Comparison of ENCODE assay signal across 18 cellular contexts in the genomic region with DNA sequence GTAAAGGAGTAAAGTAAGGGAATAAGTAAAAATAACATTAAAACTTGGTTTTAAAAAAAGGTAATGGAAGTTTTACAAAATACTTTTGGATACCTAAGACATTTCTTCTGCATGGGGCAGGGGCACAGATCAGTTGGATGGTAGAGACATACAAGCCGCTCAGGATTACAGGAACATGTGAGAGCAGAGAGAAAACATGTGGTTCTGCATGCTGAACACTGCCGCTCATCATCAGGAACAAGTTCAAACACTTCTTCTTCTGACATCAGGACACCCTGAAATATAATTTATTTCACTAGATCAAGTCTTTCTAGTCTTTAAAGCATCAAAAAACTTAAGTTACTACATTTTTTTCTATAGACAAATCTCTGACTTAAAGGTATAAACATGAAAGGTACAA.
DNase-seq lines count a peak whose midpoint lies in the region; ATAC-seq and TF ChIP-seq lines count a peak whose summit lies in the region.
"Had no signal": no experiment of that assay in that cellular context is flagged by ENCODE, and none has a peak within 500 bp of the region (broad histone marks: within the 10 kb centered on the region; RNA-seq: fewer than 3 reads in every experiment).

No MANE protein-coding gene starts in this region.

- H3K36me3 Mint-ChIP-seq in activated naive CD4-positive, alpha-beta T cell treated with anti-CD3 and anti-CD28 coated beads, Interleukin-2, amount 50 U/mL, for 24 hours = peaks cover 31% of the 10 kb centered on the region
- peaks cover 39% of the 10 kb centered on the region for H3K36me3 Mint-ChIP-seq in activated naive CD4-positive, alpha-beta T cell treated with anti-CD3 and anti-CD28 coated beads for 36 hours (ENCODE audit: low read depth)
- H3K36me3 Mint-ChIP-seq in natural killer cell treated with Interleukin-12 subunit alpha and Interleukin-12 subunit beta and Interleukin-15 and Interleukin-18, amount 100 ng/mL, for 72 hours = peaks cover 44% of the 10 kb centered on the region
- H3K36me3 Mint-ChIP-seq in natural killer cell = peaks cover 37% of the 10 kb centered on the region
- peaks cover 100% of the 10 kb centered on the region for H3K36me3 Mint-ChIP-seq in stimulated activated effector memory CD8-positive, alpha-beta T cell treated with anti-CD3 and anti-CD28 coated beads, Interleukin-12 subunit alpha, Interleukin-12 subunit beta, amount 100 ng/mL, for 72 hours

- CTCF ChIA-PET in activated naive CD4-positive, alpha-beta T cell treated with anti-CD3 and anti-CD28 coated beads for 36 hours (lab: Charles Lee) = no interaction called here

- in situ Hi-C loops in HAP-1 (cut with MboI; ENCODE audit: low sequenced_read_pairs) = no loop called here

- H3K27me3 Mint-ChIP-seq in activated naive CD4-positive, alpha-beta T cell treated with anti-CD3 and anti-CD28 coated beads, Interleukin-2, amount 50 U/mL, for 24 hours = no peaks in the 10 kb centered on the region
- no peaks in the 10 kb centered on the region for H3K27me3 Mint-ChIP-seq in activated naive CD4-positive, alpha-beta T cell treated with anti-CD3 and anti-CD28 coated beads for 36 hours (ENCODE audit: low read depth)
- no peaks in the 10 kb centered on the region for H3K27me3 Mint-ChIP-seq in natural killer cell treated with Interleukin-12 subunit alpha and Interleukin-12 subunit beta and Interleukin-15 and Interleukin-18, amount 100 ng/mL, for 72 hours
- no peaks in the 10 kb centered on the region for H3K27me3 Mint-ChIP-seq in natural killer cell (ENCODE audit: low read depth in 2 of 2)
- H3K27me3 Mint-ChIP-seq: CD4-positive, alpha-beta memory T cell; IgD-negative memory B cell had no signal

- H3K27me3 ChIP-seq in HAP-1 (ENCODE audit: low read depth) = no peaks in the 10 kb centered on the region
- H3K27me3 ChIP-seq: BE2C had no signal

- no peaks in the 10 kb centered on the region for H3K9me3 Mint-ChIP-seq in activated naive CD4-positive, alpha-beta T cell treated with anti-CD3 and anti-CD28 coated beads, Interleukin-2, amount 50 U/mL, for 24 hours
- no peaks in the 10 kb centered on the region for H3K9me3 Mint-ChIP-seq in activated naive CD4-positive, alpha-beta T cell treated with anti-CD3 and anti-CD28 coated beads for 36 hours
- no peaks in the 10 kb centered on the region for H3K9me3 Mint-ChIP-seq in natural killer cell treated with Interleukin-12 subunit alpha and Interleukin-12 subunit beta and Interleukin-15 and Interleukin-18, amount 100 ng/mL, for 72 hours
- no peaks in the 10 kb centered on the region for H3K9me3 Mint-ChIP-seq in natural killer cell
- no peaks in the 10 kb centered on the region for H3K9me3 Mint-ChIP-seq in stimulated activated effector memory CD8-positive, alpha-beta T cell treated with anti-CD3 and anti-CD28 coated beads, Interleukin-12 subunit alpha, Interleukin-12 subunit beta, amount 100 ng/mL, for 72 hours
- H3K9me3 Mint-ChIP-seq: CD4-positive, alpha-beta memory T cell; GM23338; HFFc6; IgD-negative memory B cell had no signal

- H3K4me1 Mint-ChIP-seq in activated naive CD4-positive, alpha-beta T cell treated with anti-CD3 and anti-CD28 coated beads, Interleukin-2, amount 50 U/mL, for 24 hours = peaks cover 31% of the 10 kb centered on the region
- peaks cover 8% of the 10 kb centered on the region for H3K4me1 Mint-ChIP-seq in activated naive CD4-positive, alpha-beta T cell treated with anti-CD3 and anti-CD28 coated beads for 36 hours (ENCODE audit: low read depth)
- H3K4me1 Mint-ChIP-seq in natural killer cell treated with Interleukin-12 subunit alpha and Interleukin-12 subunit beta and Interleukin-15 and Interleukin-18, amount 100 ng/mL, for 72 hours (ENCODE audit: low read depth in 2 of 2) = peaks cover 14 to 24% of the 10 kb centered on the region in 2 donors
- H3K4me1 Mint-ChIP-seq in natural killer cell = peaks cover 13 to 25% of the 10 kb centered on the region in 2 donors
- peaks cover 19% of the 10 kb centered on the region for H3K4me1 Mint-ChIP-seq in stimulated activated effector memory CD8-positive, alpha-beta T cell treated with anti-CD3 and anti-CD28 coated beads, Interleukin-12 subunit alpha, Interleukin-12 subunit beta, amount 100 ng/mL, for 72 hours
- H3K4me1 Mint-ChIP-seq: GM23338 had no signal

- intact Hi-C loops in activated naive CD4-positive, alpha-beta T cell treated with anti-CD3 and anti-CD28 coated beads for 36 hours (cut with micrococcal nuclease) = no loop called here
- intact Hi-C loops in natural killer cell (cut with micrococcal nuclease) (no loop called here), left ventricle myocardium superior (cut with micrococcal nuclease) (no loop called here)

- no peak overlapping the region for H3K4me3 Mint-ChIP-seq in activated naive CD4-positive, alpha-beta T cell treated with anti-CD3 and anti-CD28 coated beads, Interleukin-2, amount 50 U/mL, for 24 hours
- H3K4me3 Mint-ChIP-seq in activated naive CD4-positive, alpha-beta T cell treated with anti-CD3 and anti-CD28 coated beads for 36 hours = no peak overlapping the region
- H3K4me3 Mint-ChIP-seq in natural killer cell treated with Interleukin-12 subunit alpha and Interleukin-12 subunit beta and Interleukin-15 and Interleukin-18, amount 100 ng/mL, for 72 hours = no peak overlapping the region
- H3K4me3 Mint-ChIP-seq in natural killer cell = no peak overlapping the region
- no peak overlapping the region for H3K4me3 Mint-ChIP-seq in stimulated activated effector memory CD8-positive, alpha-beta T cell treated with anti-CD3 and anti-CD28 coated beads, Interleukin-12 subunit alpha, Interleukin-12 subunit beta, amount 100 ng/mL, for 72 hours
- H3K4me3 Mint-ChIP-seq: CD4-positive, alpha-beta memory T cell; GM23338; HFFc6; IgD-negative memory B cell had no signal

- no peaks in the 10 kb centered on the region for H3K9me3 ChIP-seq in HAP-1
- H3K9me3 ChIP-seq: BE2C had no signal

- ATAC-seq in natural killer cell treated with Interleukin-12 subunit alpha and Interleukin-12 subunit beta and Interleukin-15 and Interleukin-18, amount 100 ng/mL, for 72 hours = no peak
- ATAC-seq in natural killer cell (no peak), left ventricle myocardium superior (no peak)
- no peak for ATAC-seq in stimulated activated effector memory CD8-positive, alpha-beta T cell treated with anti-CD3 and anti-CD28 coated beads, Interleukin-12 subunit alpha, Interleukin-12 subunit beta, amount 100 ng/mL, for 72 hours
- ATAC-seq: GM23338, HCT116 had no signal

- no peak for DNase-seq in activated naive CD4-positive, alpha-beta T cell treated with anti-CD3 and anti-CD28 coated beads for 36 hours
- DNase-seq in natural killer cell treated with Interleukin-12 subunit alpha and Interleukin-12 subunit beta and Interleukin-15 and Interleukin-18, amount 100 ng/mL, for 72 hours (ENCODE audit: low spot score) = no peak
- no peak for DNase-seq in natural killer cell
- peak; percentile 73 for DNase-seq in epithelial cell of esophagus (ENCODE audit: low read depth)
- DNase-seq in stimulated activated effector memory CD8-positive, alpha-beta T cell treated with anti-CD3 and anti-CD28 coated beads, Interleukin-12 subunit alpha, Interleukin-12 subunit beta, amount 100 ng/mL, for 72 hours (ENCODE audit: low spot score in 2 of 2) = no peak
- DNase-seq in left ventricle myocardium superior = no peak
- DNase-seq in HAP-1 (ENCODE audit: low spot score in 2 of 2) = no peak
- DNase-seq: BE2C; C1 segment of cervical spinal cord; Calu3; CD4-positive, alpha-beta memory T cell; DMS79 treated with DMSO at 0.1 percent for 48 hours; GF-D8; HFFc6 had no signal

- H3K27ac Mint-ChIP-seq in activated naive CD4-positive, alpha-beta T cell treated with anti-CD3 and anti-CD28 coated beads, Interleukin-2, amount 50 U/mL, for 24 hours = peak overlapping the region; percentile 59
- no peak overlapping the region for H3K27ac Mint-ChIP-seq in activated naive CD4-positive, alpha-beta T cell treated with anti-CD3 and anti-CD28 coated beads for 36 hours
- peak overlapping the region; percentile 26 to 51 for H3K27ac Mint-ChIP-seq in natural killer cell treated with Interleukin-12 subunit alpha and Interleukin-12 subunit beta and Interleukin-15 and Interleukin-18, amount 100 ng/mL, for 72 hours
- no peak overlapping the region for H3K27ac Mint-ChIP-seq in natural killer cell
- H3K27ac Mint-ChIP-seq in stimulated activated effector memory CD8-positive, alpha-beta T cell treated with anti-CD3 and anti-CD28 coated beads, Interleukin-12 subunit alpha, Interleukin-12 subunit beta, amount 100 ng/mL, for 72 hours = peak overlapping the region; percentile 3
- H3K27ac Mint-ChIP-seq: GM23338, HFFc6 had no signal

- no peaks in the 10 kb centered on the region for H3K4me1 ChIP-seq in HAP-1
- H3K4me1 ChIP-seq: BE2C had no signal

- peaks cover 47% of the 10 kb centered on the region for H3K36me3 ChIP-seq in HAP-1 (replicated peaks)

- no peak for TF ChIP-seq CTCF in natural killer cell (IDR thresholded peaks at IDR 0.05)
- no peak for TF ChIP-seq CTCF in epithelial cell of esophagus (IDR thresholded peaks at IDR 0.05; ENCODE audit: insufficient read depth, low read depth, low read length, missing control alignments)

- H3K4me3 ChIP-seq in epithelial cell of esophagus (ENCODE audit: low read length) (no peak overlapping the region), HAP-1 (no peak overlapping the region)
- H3K4me3 ChIP-seq: GM23338 had no signal

Comparison
In these comparisons a context has a peak if more than half of its experiments do, and no peak if none do; other contexts are left out.
1. H3K27ac Mint-ChIP-seq: peak in activated naive CD4-positive, alpha-beta T cell treated with anti-CD3 and anti-CD28 coated beads, Interleukin-2, amount 50 U/mL, for 24 hours (single experiment), natural killer cell treated with Interleukin-12 subunit alpha and Interleukin-12 subunit beta and Interleukin-15 and Interleukin-18, amount 100 ng/mL, for 72 hours (2 of 2) and stimulated activated effector memory CD8-positive, alpha-beta T cell treated with anti-CD3 and anti-CD28 coated beads, Interleukin-12 subunit alpha, Interleukin-12 subunit beta, amount 100 ng/mL, for 72 hours (single experiment); none in activated naive CD4-positive, alpha-beta T cell treated with anti-CD3 and anti-CD28 coated beads for 36 hours (single experiment) and natural killer cell (0 of 2).